1 cellular context compared by ENCODE assay signal in genomic region chr2:72919414-72920316, GRCh38.
TF ChIP-seq lines count a peak whose summit lies in the region.

No MANE protein-coding gene starts in this region.

TF ChIP-seq in GM12878, 131 proteins besides CTCF, POLR2A, EP300 and RAD21:
- TF ChIP-seq EZH2 (IDR thresholded peaks at IDR 0.05; ENCODE audit: borderline replicate concordance, control insufficient read depth, low read depth, low read length) (0 out of 2 replicates have a peak, but pooled peaks have one; percentile 77), RUNX3 (IDR thresholded peaks at IDR 0.05; ENCODE audit: low read length) (0 out of 2 replicates have a peak, but pooled peaks have one; percentile 10), IKZF1 (conservative IDR thresholded peaks at IDR 0.05) (no peak)
